18 cellular contexts compared by ENCODE assay signal in genomic region chr16:87047221-87048037, GRCh38.
DNase-seq lines count a peak whose midpoint lies in the region; ATAC-seq and TF ChIP-seq lines count a peak whose summit lies in the region.
"Had no signal": no experiment of that assay in that cellular context is flagged by ENCODE, and none has a peak within 500 bp of the region (broad histone marks: within the 10 kb centered on the region; RNA-seq: fewer than 3 reads in every experiment).

No MANE protein-coding gene starts in this region.

- H3K36me3 ChIP-seq in right atrium auricular region: no peaks in the 10 kb centered on the region
- H3K36me3 ChIP-seq: HAP-1 had no signal

- no peaks in the 10 kb centered on the region for H3K9me3 Mint-ChIP-seq in progenitor cell of endocrine pancreas (ENCODE audit: low read depth)
- H3K9me3 Mint-ChIP-seq: activated T-cell treated with anti-CD3 and anti-CD28 coated beads, Interleukin-2, amount 50 U/mL, for 72 hours; CD8-positive, alpha-beta T cell had no signal

- peak; percentile 56 for DNase-seq in cardiac septum (ENCODE audit: low spot score)
- no peak for DNase-seq in right atrium auricular region (ENCODE audit: low spot score)
- peak; percentile 83 to 93 for DNase-seq in NCI-H524 (lab: John Stamatoyannopoulos, UW)
- DNase-seq in dermis blood vessel endothelial cell: peak; percentile 15
- no peak for DNase-seq in progenitor cell of endocrine pancreas (ENCODE audit: low spot score, unreplicated experiment)
- no peak for DNase-seq in NCI-H446 (lab: John Stamatoyannopoulos, UW)
- DNase-seq: activated CD4-positive, alpha-beta T cell treated with anti-CD3 and anti-CD28 coated beads, Interleukin-2, amount 50 U/mL, for 48 hours; activated T-cell treated with anti-CD3 and anti-CD28 coated beads, Interleukin-2, amount 50 U/mL, for 72 hours; CD8-positive, alpha-beta T cell; effector memory CD4-positive, alpha-beta T cell; NCI-H446 treated with DMSO at 0.1 percent for 48 hours; PC-9; stimulated activated CD4-positive, alpha-beta T cell treated with anti-CD3 and anti-CD28 coated beads, Interleukin-4, amount 100 ng/mL, for 24 hours had no signal

- no peaks in the 10 kb centered on the region for H3K9me3 ChIP-seq in right atrium auricular region
- H3K9me3 ChIP-seq: HAP-1 had no signal

- intact Hi-C loops in cardiac septum (cut with DNase I): no loop called here

- H3K4me3 Mint-ChIP-seq in progenitor cell of endocrine pancreas (ENCODE audit: low read depth): no peak overlapping the region
- H3K4me3 Mint-ChIP-seq: activated T-cell treated with anti-CD3 and anti-CD28 coated beads, Interleukin-2, amount 50 U/mL, for 72 hours; CD8-positive, alpha-beta T cell had no signal

- H3K36me3 Mint-ChIP-seq in progenitor cell of endocrine pancreas (ENCODE audit: insufficient read depth): no peaks in the 10 kb centered on the region
- H3K36me3 Mint-ChIP-seq: CD8-positive, alpha-beta T cell had no signal

- no peak overlapping the region for H3K27ac ChIP-seq in right atrium auricular region
- H3K27ac ChIP-seq: foreskin keratinocyte, PC-9, SK-N-MC had no signal

- H3K4me1 Mint-ChIP-seq in progenitor cell of endocrine pancreas (ENCODE audit: low read depth): peaks cover 18% of the 10 kb centered on the region

- ATAC-seq in HG03442 (IDR thresholded peaks at IDR 0.05; ENCODE audit: unreplicated experiment) (no peak), GM21723 (IDR thresholded peaks at IDR 0.05; ENCODE audit: unreplicated experiment) (no peak)
- ATAC-seq: activated T-cell treated with anti-CD3 and anti-CD28 coated beads, Interleukin-2, amount 50 U/mL, for 72 hours; CD8-positive, alpha-beta T cell; foreskin keratinocyte had no signal

- H3K4me1 ChIP-seq in right atrium auricular region: peaks cover 0 to 16% of the 10 kb centered on the region in 2 donors
- H3K4me1 ChIP-seq: foreskin keratinocyte, HAP-1 had no signal

- TF ChIP-seq CTCF in right atrium auricular region (IDR thresholded peaks at IDR 0.05) (no peak), progenitor cell of endocrine pancreas (IDR thresholded peaks at IDR 0.05; ENCODE audit: unreplicated experiment) (no peak)

- H3K27me3 Mint-ChIP-seq in progenitor cell of endocrine pancreas: peaks cover 52% of the 10 kb centered on the region

- H3K4me3 ChIP-seq in right atrium auricular region: no peak overlapping the region
- H3K4me3 ChIP-seq: HAP-1, PC-9, SK-N-MC had no signal

- H3K27ac Mint-ChIP-seq in progenitor cell of endocrine pancreas: peak overlapping the region; percentile 39
- H3K27ac Mint-ChIP-seq: activated T-cell treated with anti-CD3 and anti-CD28 coated beads, Interleukin-2, amount 50 U/mL, for 72 hours; CD8-positive, alpha-beta T cell had no signal

- no peaks in the 10 kb centered on the region for H3K27me3 ChIP-seq in right atrium auricular region
- H3K27me3 ChIP-seq: foreskin keratinocyte had no signal

Comparison
In these comparisons a context has a peak if more than half of its experiments do, and no peak if none do; other contexts are left out.
1. DNase-seq: peak in cardiac septum (single experiment), NCI-H524 (2 of 2) and dermis blood vessel endothelial cell (single experiment); none in right atrium auricular region (single experiment), progenitor cell of endocrine pancreas (single experiment) and NCI-H446 (0 of 2).